8 cellular contexts compared by ENCODE assay signal in the genomic region with DNA sequence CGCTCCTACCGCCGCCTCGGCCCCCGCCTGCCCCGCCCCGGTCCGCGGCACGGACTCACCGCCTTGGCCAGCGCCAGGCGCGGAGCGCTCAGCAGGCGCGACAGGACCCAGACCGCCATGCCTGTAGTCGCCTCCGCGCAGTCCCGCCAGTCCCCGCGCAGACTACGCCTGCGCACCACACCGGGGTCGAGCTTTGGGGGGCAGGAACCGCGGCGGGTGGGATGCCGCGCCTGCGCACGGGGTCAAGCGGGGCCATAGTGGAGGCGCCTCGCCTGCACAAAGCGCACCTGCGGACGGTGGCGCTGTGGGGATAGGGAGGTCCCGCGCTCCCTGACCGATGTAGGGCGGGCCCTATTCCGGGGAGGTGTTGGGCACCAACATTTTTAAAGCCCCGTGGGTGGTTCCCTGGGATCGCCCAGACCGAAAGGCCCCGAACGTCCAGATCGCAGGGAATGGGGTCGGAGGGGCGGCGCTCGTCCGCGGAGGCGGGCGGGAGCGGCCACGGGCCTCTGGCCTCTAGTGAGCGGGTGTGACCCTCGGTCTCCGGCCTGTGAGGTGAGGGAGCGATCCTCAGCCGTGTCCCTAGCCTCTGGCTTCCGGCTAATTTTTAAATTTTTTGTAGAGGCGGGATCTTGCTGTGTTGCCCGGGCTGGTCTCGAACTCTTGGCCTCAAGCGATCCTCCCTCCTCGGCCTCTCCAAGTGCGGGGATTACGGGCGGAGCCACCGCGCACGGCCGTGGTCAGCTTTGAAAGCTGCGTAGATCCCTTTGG.
DNase-seq lines count a peak whose midpoint lies in the region; ATAC-seq, FAIRE-seq and TF ChIP-seq lines count a peak whose summit lies in the region.

No MANE protein-coding gene starts in this region.

- H3K4me3 Mint-ChIP-seq in astrocyte (ENCODE audit: unreplicated experiment), result peak overlapping the region; percentile 60

- H4K20me1 ChIP-seq in astrocyte (ENCODE audit: insufficient read depth, low read length), result no peaks in the 10 kb centered on the region

- peaks cover 2% of the 10 kb centered on the region for H3K4me1 Mint-ChIP-seq in astrocyte (ENCODE audit: low read depth, unreplicated experiment)

- TF ChIP-seq CTCF in astrocyte (IDR thresholded peaks at IDR 0.05; ENCODE audit: insufficient read depth, low read depth, low read length), result no peak

- H3K4me1 ChIP-seq in astrocyte (ENCODE audit: insufficient read depth, low read length) (no peaks in the 10 kb centered on the region), iPS-15b (ENCODE audit: control insufficient read depth, insufficient read depth, low read length) (peaks cover 2% of the 10 kb centered on the region), skeletal muscle satellite cell (ENCODE audit: control insufficient read depth, insufficient read depth, low read length) (no peaks in the 10 kb centered on the region)

- peak overlapping the region; percentile 17 for H3K4me3 ChIP-seq in astrocyte (ENCODE audit: insufficient read depth, low read depth, low read length)
- H3K4me3 ChIP-seq in iPS-15b (ENCODE audit: low read depth, low read length), result peak overlapping the region; percentile 58
- H3K4me3 ChIP-seq in skeletal muscle satellite cell (ENCODE audit: low read length), result peak overlapping the region; percentile 73

- H3K79me2 ChIP-seq in astrocyte (ENCODE audit: insufficient read depth, low read length), result no peaks in the 10 kb centered on the region

- H3K9me3 ChIP-seq in astrocyte (ENCODE audit: insufficient read depth, low read depth, low read length), result no peaks in the 10 kb centered on the region
- H3K9me3 ChIP-seq in iPS-15b (ENCODE audit: control insufficient read depth, insufficient read depth, low read length), result no peaks in the 10 kb centered on the region
- no peaks in the 10 kb centered on the region for H3K9me3 ChIP-seq in skeletal muscle satellite cell (replicated peaks; ENCODE audit: low read length)

- H3K27ac ChIP-seq in astrocyte (ENCODE audit: low read depth, low read length), result no peak overlapping the region

- no peaks in the 10 kb centered on the region for H3K27me3 Mint-ChIP-seq in astrocyte (ENCODE audit: low read depth, unreplicated experiment)

- no peak overlapping the region for H3K27ac Mint-ChIP-seq in astrocyte (ENCODE audit: unreplicated experiment)

- peak; percentile 96 for ATAC-seq in GM19455 (IDR thresholded peaks at IDR 0.05; ENCODE audit: unreplicated experiment)

- no peak for FAIRE-seq in astrocyte (lab: Jason Lieb, UNC)

- peak overlapping the region; percentile 76 for H3K4me2 ChIP-seq in astrocyte (ENCODE audit: low read length)
- H3K4me2 ChIP-seq in skeletal muscle satellite cell (ENCODE audit: low read length), result peak overlapping the region; percentile 95

- no peaks in the 10 kb centered on the region for H3K9me3 Mint-ChIP-seq in astrocyte (ENCODE audit: unreplicated experiment)

- H3K9ac ChIP-seq in astrocyte (ENCODE audit: low read length) (peak overlapping the region; percentile 41), iPS-15b (ENCODE audit: low read depth, low read length) (peak overlapping the region; percentile 37), skeletal muscle satellite cell (ENCODE audit: low read depth, low read length) (peak overlapping the region; percentile 60)

- DNase-seq in COR-L47 (lab: John Stamatoyannopoulos, UW) (peak; percentile 86), HK-2 (ENCODE audit: unreplicated experiment) (peak; percentile 71), SW 1271 (lab: John Stamatoyannopoulos, UW) (peak; percentile 56 to 72), astrocyte (ENCODE audit: low read depth) (no peak), COLO829 (ENCODE audit: low spot score) (no peak)

- peak overlapping the region; percentile 56 for H2AFZ ChIP-seq in astrocyte (ENCODE audit: low read depth, low read length)

- H3K36me3 ChIP-seq in astrocyte (ENCODE audit: insufficient read depth, low read length), result no peaks in the 10 kb centered on the region
- peaks cover 2% of the 10 kb centered on the region for H3K36me3 ChIP-seq in iPS-15b (ENCODE audit: control insufficient read depth, insufficient read depth, low read length)
- H3K36me3 ChIP-seq in skeletal muscle satellite cell (ENCODE audit: insufficient read depth, low read length), result no peaks in the 10 kb centered on the region

- no peaks in the 10 kb centered on the region for H3K36me3 Mint-ChIP-seq in astrocyte (ENCODE audit: low read depth, unreplicated experiment)

- H3K27me3 ChIP-seq in astrocyte (ENCODE audit: insufficient read depth, low read length), result peaks cover 10% of the 10 kb centered on the region
- H3K27me3 ChIP-seq in iPS-15b (ENCODE audit: control insufficient read depth, insufficient read depth, low read length), result no peaks in the 10 kb centered on the region
- no peaks in the 10 kb centered on the region for H3K27me3 ChIP-seq in skeletal muscle satellite cell (ENCODE audit: control insufficient read depth, insufficient read depth, low read length)

Comparison
In these comparisons a context has a peak if more than half of its experiments do, and no peak if none do; other contexts are left out.
1. DNase-seq: peak in COR-L47 (single experiment), HK-2 (single experiment) and SW 1271 (2 of 2); none in astrocyte (single experiment) and COLO829 (single experiment).
2. H3K4me3 ChIP-seq: peak in every context shown above with its lines; median percentile 73 in skeletal muscle satellite cell; 58 in iPS-15b; 17 in astrocyte.
3. Peak in every context shown above with its lines, with median percentiles within 50 percentile points of each other: H3K9ac ChIP-seq.